18 cellular contexts compared by ENCODE assay signal in genomic region chr15:68580883-68581155, GRCh38. TPM values are rescaled to one million over a fixed set of nuclear protein-coding genes. Genes with fewer than 3 reads are reported as not detected.
DNase-seq lines count a peak whose midpoint lies in the region; ATAC-seq and TF ChIP-seq lines count a peak whose summit lies in the region.
"Had no signal": no experiment of that assay in that cellular context is flagged by ENCODE, and none has a peak within 500 bp of the region (broad histone marks: within the 10 kb centered on the region; RNA-seq: fewer than 3 reads in every experiment).

No MANE protein-coding gene starts in this region.

- H3K27me3 ChIP-seq in left ventricle myocardium inferior (ENCODE audit: low read depth) = no peaks in the 10 kb centered on the region
- peaks cover 0 to 44% (median 5%) of the 10 kb centered on the region in 3 donors for H3K27me3 ChIP-seq in psoas muscle (ENCODE audit: insufficient read depth in 3 of 3, low read length in 2 of 3)
- peaks cover 11 to 36% (median 34%) of the 10 kb centered on the region in 3 donors for H3K27me3 ChIP-seq in sigmoid colon

- intact Hi-C loops in left ventricle myocardium inferior (cut with micrococcal nuclease) (no loop called here), Right ventricle myocardium inferior (cut with DNase I) (no loop called here), psoas muscle (cut with DNase I) (no loop called here), sigmoid colon (cut with DNase I) (no loop called here)

- no peaks in the 10 kb centered on the region for H3K9me3 Mint-ChIP-seq in naive B cell
- no peaks in the 10 kb centered on the region for H3K9me3 Mint-ChIP-seq in type B pancreatic cell
- H3K9me3 Mint-ChIP-seq: activated CD4-positive, alpha-beta T cell treated with anti-CD3 and anti-CD28 coated beads, Interleukin-2, amount 10 ng/mL, durations not matched to agents 24 days and 14 days; activated naive CD4-positive, alpha-beta T cell treated with anti-CD3 and anti-CD28 coated beads, Interleukin-2, amount 10 ng/mL, durations not matched to agents 7 days and 5 days had no signal

- TF ChIP-seq EP300 in sigmoid colon (IDR thresholded peaks at IDR 0.05) = no peak

- no peak for ATAC-seq in Right ventricle myocardium inferior
- no peak for ATAC-seq in naive B cell (ENCODE audit: low read depth in 2 of 2)
- no peak for ATAC-seq in psoas muscle
- ATAC-seq: esophagus mucosa had no signal

- H3K27ac Mint-ChIP-seq in naive B cell (peak overlapping the region in 3 of 6 donors; percentile 33 to 92 (median 44)), type B pancreatic cell (no peak overlapping the region)
- H3K27ac Mint-ChIP-seq: activated CD4-positive, alpha-beta T cell treated with anti-CD3 and anti-CD28 coated beads, Interleukin-2, amount 10 ng/mL, durations not matched to agents 24 days and 14 days; activated naive CD4-positive, alpha-beta T cell treated with anti-CD3 and anti-CD28 coated beads, Interleukin-2, amount 10 ng/mL, durations not matched to agents 7 days and 5 days had no signal

- H3K9me3 ChIP-seq in left ventricle myocardium inferior (replicated peaks) (no peaks in the 10 kb centered on the region), psoas muscle (no peaks in the 10 kb centered on the region), sigmoid colon (no peaks in the 10 kb centered on the region)
- H3K9me3 ChIP-seq: breast epithelium had no signal

- peaks cover 0 to 6% (median 0%) of the 10 kb centered on the region in 3 donors for H3K27me3 Mint-ChIP-seq in naive B cell
- peaks cover 40% of the 10 kb centered on the region for H3K27me3 Mint-ChIP-seq in type B pancreatic cell

- WGBS in psoas muscle, 3 donors = 85 to 100% (median 93%) methylated on average over 1 of the region's 1 CpG
- WGBS in sigmoid colon, 2 donors = 86 to 87% methylated on average over 1 of the region's 1 CpG

- H3K36me3 ChIP-seq in left ventricle myocardium inferior = no peaks in the 10 kb centered on the region
- no peaks in the 10 kb centered on the region for H3K36me3 ChIP-seq in psoas muscle (ENCODE audit: insufficient read depth in 1 of 2, low read depth in 1 of 2)
- H3K36me3 ChIP-seq in sigmoid colon = no peaks in the 10 kb centered on the region
- H3K36me3 ChIP-seq: breast epithelium had no signal

- TF ChIP-seq POLR2A in sigmoid colon (IDR thresholded peaks at IDR 0.05) = no peak

- H3K4me3 Mint-ChIP-seq in naive B cell (peak overlapping the region in 7 of 8 donors; percentile 9 to 91 (median 87)), type B pancreatic cell (peak overlapping the region; percentile 76)
- H3K4me3 Mint-ChIP-seq: activated CD4-positive, alpha-beta T cell treated with anti-CD3 and anti-CD28 coated beads, Interleukin-2, amount 10 ng/mL, durations not matched to agents 24 days and 14 days; activated naive CD4-positive, alpha-beta T cell treated with anti-CD3 and anti-CD28 coated beads, Interleukin-2, amount 10 ng/mL, durations not matched to agents 7 days and 5 days had no signal

- peaks cover 30 to 71% (median 38%) of the 10 kb centered on the region in 3 donors for H3K4me1 Mint-ChIP-seq in naive B cell
- H3K4me1 Mint-ChIP-seq in type B pancreatic cell (ENCODE audit: unreplicated experiment) = peaks cover 24% of the 10 kb centered on the region

- H3K4me1 ChIP-seq in left ventricle myocardium inferior = peaks cover 78% of the 10 kb centered on the region
- H3K4me1 ChIP-seq in psoas muscle = peaks cover 15% of the 10 kb centered on the region
- peaks cover 2 to 21% (median 18%) of the 10 kb centered on the region in 4 donors for H3K4me1 ChIP-seq in sigmoid colon
- H3K4me1 ChIP-seq: breast epithelium had no signal

- H3K4me3 ChIP-seq in left ventricle myocardium inferior = peak overlapping the region; percentile 83
- no peak overlapping the region for H3K4me3 ChIP-seq in psoas muscle
- no peak overlapping the region for H3K4me3 ChIP-seq in sigmoid colon

- H3K27ac ChIP-seq in left ventricle myocardium inferior (replicated peaks) (peak overlapping the region; percentile 91), caudate nucleus (ENCODE audit: low read depth, low read length) (peak overlapping the region; percentile 37), psoas muscle (no peak overlapping the region), sigmoid colon (peak overlapping the region in 1 of 4 donors; percentile 76)
- H3K27ac ChIP-seq: C4-2B had no signal

- H3K36me3 Mint-ChIP-seq in naive B cell = no peaks in the 10 kb centered on the region
- no peaks in the 10 kb centered on the region for H3K36me3 Mint-ChIP-seq in type B pancreatic cell
- H3K36me3 Mint-ChIP-seq: activated naive CD4-positive, alpha-beta T cell treated with anti-CD3 and anti-CD28 coated beads, Interleukin-2, amount 10 ng/mL, durations not matched to agents 7 days and 5 days had no signal

- no peak for DNase-seq in left ventricle myocardium inferior
- no peak for DNase-seq in Right ventricle myocardium inferior (ENCODE audit: missing footprints)
- peak in 1 of 61 donors; percentile 35 for DNase-seq in caudate nucleus (lab: John Stamatoyannopoulos, UW)
- DNase-seq in naive B cell = no peak
- DNase-seq in type B pancreatic cell (ENCODE audit: extremely low spot score, unreplicated experiment) = no peak
- DNase-seq in psoas muscle = no peak
- DNase-seq in sigmoid colon = no peak
- DNase-seq in HCEC 1CT = no peak
- DNase-seq: 8988T; activated CD4-positive, alpha-beta T cell treated with anti-CD3 and anti-CD28 coated beads, Interleukin-2, amount 10 ng/mL, durations not matched to agents 24 days and 14 days; activated naive CD4-positive, alpha-beta T cell treated with anti-CD3 and anti-CD28 coated beads, Interleukin-2, amount 10 ng/mL, durations not matched to agents 7 days and 5 days; mammary epithelial cell; NCI-H1105; NCI-H2081 treated with DMSO at 0.1 percent for 48 hours; NCI-H510A treated with DMSO at 0.1 percent for 48 hours had no signal

- no peak for TF ChIP-seq CTCF in left ventricle myocardium inferior (IDR thresholded peaks at IDR 0.05; ENCODE audit: borderline replicate concordance)
- TF ChIP-seq CTCF in type B pancreatic cell (conservative IDR thresholded peaks at IDR 0.05) = no peak
- TF ChIP-seq CTCF in psoas muscle (IDR thresholded peaks at IDR 0.05) = no peak
- TF ChIP-seq CTCF in sigmoid colon (IDR thresholded peaks at IDR 0.05) = no peak

RNA-seq across cellular contexts. Expression of gene CORO2B, which starts 2.0 kb away (rescaled TPM):
- total RNA-seq in left ventricle myocardium inferior = 5.0 TPM
- total RNA-seq in Right ventricle myocardium inferior = 8.5 TPM
- polyA plus RNA-seq in naive B cell (ENCODE audit: low read depth in 6 of 6) = 10 to 100 TPM in 1 of 6 donors, 1 to 10 TPM in 5; 3.4 to 11.3 (median 4.8) TPM
- 1.6 and 3.9 TPM in 2 replicates for total RNA-seq in type B pancreatic cell (ENCODE audit: low replicate concordance)
- 1 to 10 TPM; 1.4 to 3.0 (median 2.2) TPM for total RNA-seq in psoas muscle
- polyA plus RNA-seq in psoas muscle = 1 to 10 TPM; 1.1 to 3.2 (median 1.2) TPM
- 1 to 10 TPM; 3.1 to 3.9 (median 3.8) TPM for total RNA-seq in sigmoid colon
- polyA plus RNA-seq in sigmoid colon = 1 to 10 TPM in 2 of 3 donors, under 1 TPM in 1; 0.46 to 2.5 (median 1.2) TPM
